ENCODE assay signal across 9 cellular contexts in the genomic region with DNA sequence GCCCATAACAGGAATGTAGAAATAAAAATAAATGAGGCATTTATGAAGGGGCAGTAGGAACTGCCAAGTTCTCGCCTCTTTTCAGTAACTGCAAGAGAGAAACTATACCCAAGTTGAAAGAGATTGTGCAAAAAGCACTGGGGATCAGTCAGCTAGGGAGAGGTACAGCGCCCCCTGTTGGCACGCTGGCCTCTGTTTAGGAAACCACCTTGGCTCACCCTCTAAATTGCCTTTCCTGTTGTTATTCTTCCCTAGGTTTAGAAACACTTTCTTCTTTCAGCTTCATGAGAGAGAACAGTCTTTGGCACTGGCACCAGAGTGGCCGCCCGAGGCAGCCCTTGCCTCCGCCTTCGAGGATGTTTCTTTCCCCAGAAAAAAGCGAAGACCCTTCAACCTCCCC.
DNase-seq lines count a peak whose midpoint lies in the region; ATAC-seq and TF ChIP-seq lines count a peak whose summit lies in the region.
"Had no signal": no experiment of that assay in that cellular context is flagged by ENCODE, and none has a peak within 500 bp of the region (broad histone marks: within the 10 kb centered on the region; RNA-seq: fewer than 3 reads in every experiment).

No MANE protein-coding gene starts in this region.

- TF ChIP-seq CTCF in DND-41 (IDR thresholded peaks at IDR 0.05; ENCODE audit: borderline replicate concordance, extremely low read depth, low read length, poor library complexity, severe bottlenecking), result peak; percentile 75
- peak; percentile 67 for TF ChIP-seq CTCF in LNCAP (IDR thresholded peaks at IDR 0.05)
- TF ChIP-seq CTCF in MCF 10A (IDR thresholded peaks at IDR 0.05; ENCODE audit: unreplicated experiment), result peak; percentile 71
- TF ChIP-seq CTCF in kidney epithelial cell (IDR thresholded peaks at IDR 0.05; ENCODE audit: insufficient read depth, low read length, poor library complexity, severe bottlenecking), result peak; percentile 63

- BruUV-seq in MCF 10A (replicated peaks; lab: Mats Ljungman, UMichigan), result no TSS peak

- no peaks in the 10 kb centered on the region for H4K20me1 ChIP-seq in DND-41 (ENCODE audit: insufficient read depth, low read length)

- H2AFZ ChIP-seq in DND-41 (ENCODE audit: low read depth, low read length), result no peak overlapping the region

- H3K4me2 ChIP-seq in DND-41 (ENCODE audit: insufficient read depth, low read length), result no peak overlapping the region

- no peak overlapping the region for H3K27ac Mint-ChIP-seq in MCF 10A (ENCODE audit: low read depth, unreplicated experiment)
- H3K27ac Mint-ChIP-seq: T-helper 1 cell treated with Interleukin-12 subunit alpha and Interleukin-12 subunit beta and Interleukin-4 antibody, amounts not matched to agents 30 μg/mL and 1 μg/mL, for 36 hours had no signal

- H3K4me1 ChIP-seq in DND-41 (ENCODE audit: insufficient read depth, low read length), result 0 out of 2 replicates have a peak, but pooled peaks cover 5% of the 10 kb centered on the region

- H3K36me3 ChIP-seq in DND-41 (ENCODE audit: insufficient read depth, low read length) (no peaks in the 10 kb centered on the region), kidney epithelial cell (ENCODE audit: control insufficient read depth, insufficient read depth, low read length) (no peaks in the 10 kb centered on the region)

- H3K4me3 ChIP-seq in DND-41 (ENCODE audit: low read depth in 1 of 2, low read length in 2 of 2) (no peak overlapping the region), kidney epithelial cell (ENCODE audit: low read depth, low read length) (no peak overlapping the region)

- no peak overlapping the region for H3K4me3 Mint-ChIP-seq in MCF 10A (ENCODE audit: unreplicated experiment)
- H3K4me3 Mint-ChIP-seq: T-helper 1 cell treated with Interleukin-12 subunit alpha and Interleukin-12 subunit beta and Interleukin-4 antibody, amounts not matched to agents 30 μg/mL and 1 μg/mL, for 36 hours had no signal

- H3K27me3 Mint-ChIP-seq in MCF 10A (ENCODE audit: insufficient read depth, unreplicated experiment), result peaks cover 59% of the 10 kb centered on the region

- no peaks in the 10 kb centered on the region for H3K79me2 ChIP-seq in DND-41 (ENCODE audit: insufficient read depth, low read length)

- no peaks in the 10 kb centered on the region for H3K4me1 Mint-ChIP-seq in MCF 10A (ENCODE audit: insufficient read depth, unreplicated experiment)

- H3K27ac ChIP-seq in DND-41 (ENCODE audit: low read length), result no peak overlapping the region

- H3K9me3 Mint-ChIP-seq in MCF 10A (ENCODE audit: unreplicated experiment), result no peaks in the 10 kb centered on the region
- H3K9me3 Mint-ChIP-seq: T-helper 1 cell treated with Interleukin-12 subunit alpha and Interleukin-12 subunit beta and Interleukin-4 antibody, amounts not matched to agents 30 μg/mL and 1 μg/mL, for 36 hours had no signal

- no peaks in the 10 kb centered on the region for H3K27me3 ChIP-seq in DND-41 (ENCODE audit: insufficient read depth, low read length, poor library complexity)
- no peaks in the 10 kb centered on the region for H3K27me3 ChIP-seq in kidney epithelial cell (ENCODE audit: control insufficient read depth, insufficient read depth, low read length)

- ATAC-seq in DND-41 (ENCODE audit: insufficient read depth, low read depth), result peak; percentile 68
- ATAC-seq in HG02870 (IDR thresholded peaks at IDR 0.05; ENCODE audit: unreplicated experiment), result no peak
- no peak for ATAC-seq in GM19395 (IDR thresholded peaks at IDR 0.05; ENCODE audit: unreplicated experiment)

- POLR2A ChIA-PET in MCF 10A (lab: Yijun Ruan, JAX), result no interaction called here

- intact Hi-C loops in MCF 10A (cut with micrococcal nuclease), result loop anchor here (1.0 to 5.0 kb wide), 5 partner anchors 162 to 487 kb away; a partner anchor contains a TSS

- H3K9ac ChIP-seq in DND-41 (ENCODE audit: low read depth, low read length), result no peak overlapping the region

- no peaks in the 10 kb centered on the region for H3K36me3 Mint-ChIP-seq in MCF 10A (ENCODE audit: insufficient read depth, unreplicated experiment)

- peak; percentile 62 for DNase-seq in DND-41
- peak in 4 of 5 experiments; percentile 17 to 52 (median 34) for DNase-seq in T-helper 2 cell
- DNase-seq in MCF 10A (ENCODE audit: unreplicated experiment), result peak; percentile 62
- no peak for DNase-seq in kidney epithelial cell (ENCODE audit: low read depth)
- peak; percentile 62 for DNase-seq in stimulated activated CD4-positive, alpha-beta T cell treated with anti-CD3 and anti-CD28 coated beads, Interleukin-4, amount 100 ng/mL, for 24 hours

- no peaks in the 10 kb centered on the region for H3K9me3 ChIP-seq in DND-41 (ENCODE audit: insufficient read depth, low read length, severe bottlenecking)

- CTCF ChIA-PET in MCF 10A (lab: Yijun Ruan, JAX), result interaction anchor here (0.6 to 1.7 kb wide), 6 partner anchors 10 to 1121 kb away, joined by 3 to 6 read pairs (median 3); no protein-coding TSS in a partner anchor
